ENCODE assay signal across 9 cellular contexts in genomic region chr6:130381459-130382380, GRCh38. TPM values are rescaled to one million over a fixed set of nuclear protein-coding genes. Genes with fewer than 3 reads are reported as not detected.
DNase-seq lines count a peak whose midpoint lies in the region; ATAC-seq and TF ChIP-seq lines count a peak whose summit lies in the region.
"Had no signal": no experiment of that assay in that cellular context is flagged by ENCODE, and none has a peak within 500 bp of the region (broad histone marks: within the 10 kb centered on the region; RNA-seq: fewer than 3 reads in every experiment).

No MANE protein-coding gene starts in this region.

- H3K36me3 ChIP-seq in endodermal cell (ENCODE audit: control insufficient read depth, insufficient read depth, low read length): no peaks in the 10 kb centered on the region

- H3K27me3 ChIP-seq in endodermal cell (ENCODE audit: control insufficient read depth, insufficient read depth, low read length, poor library complexity, severe bottlenecking): no peaks in the 10 kb centered on the region

- WGBS in endodermal cell (ENCODE audit: insufficient coverage in 1 of 2, insufficient read length in 1 of 2), 2 experiments: 89 to 93% methylated on average over 3 to 7 of the region's 7 CpGs

- no peaks in the 10 kb centered on the region for H3K9me3 ChIP-seq in endodermal cell (ENCODE audit: control insufficient read depth, low read length)

- no peak overlapping the region for H3K27ac ChIP-seq in endodermal cell (ENCODE audit: low read depth, low read length)

- peaks cover 10% of the 10 kb centered on the region for H3K4me1 Mint-ChIP-seq in endodermal cell

- no peak overlapping the region for H3K27ac Mint-ChIP-seq in endodermal cell

- ATAC-seq in GM19463 (IDR thresholded peaks at IDR 0.05; ENCODE audit: unreplicated experiment): peak; percentile 66
- ATAC-seq in GM21526 (IDR thresholded peaks at IDR 0.05; ENCODE audit: low FRiP score, unreplicated experiment): no peak
- no peak for ATAC-seq in HG03108 (IDR thresholded peaks at IDR 0.05; ENCODE audit: unreplicated experiment)

- no peak overlapping the region for H3K4me3 ChIP-seq in LNCaP clone FGC (ENCODE audit: low read depth, low read length)
- no peak overlapping the region for H3K4me3 ChIP-seq in endodermal cell (ENCODE audit: low read length)

- no peaks in the 10 kb centered on the region for H3K9me3 Mint-ChIP-seq in endodermal cell

- DNase-seq in GM10266 (ENCODE audit: extremely low spot score) (peak; percentile 33), LNCaP clone FGC (ENCODE audit: low read depth) (no peak), endodermal cell (no peak), NCI-H69 (lab: John Stamatoyannopoulos, UW) (no peak), cardiac septum (ENCODE audit: low spot score) (no peak)
- DNase-seq: midbrain had no signal

- H3K36me3 Mint-ChIP-seq in endodermal cell (ENCODE audit: low read depth): no peaks in the 10 kb centered on the region

- intact Hi-C loops in cardiac septum (cut with DNase I): no loop called here

- no peak overlapping the region for H3K9ac ChIP-seq in endodermal cell (ENCODE audit: extremely low read depth, low read length, poor library complexity, severe bottlenecking)

- no peaks in the 10 kb centered on the region for H3K27me3 Mint-ChIP-seq in endodermal cell (ENCODE audit: insufficient read depth)

- TF ChIP-seq CTCF in GM10266 (IDR thresholded peaks at IDR 0.05; ENCODE audit: control insufficient read depth, insufficient read depth, low read depth, missing control alignments): peak; percentile 23
- TF ChIP-seq CTCF in LNCaP clone FGC (IDR thresholded peaks at IDR 0.05; ENCODE audit: control insufficient read depth, extremely low read depth, insufficient read depth): peak; percentile 33
- TF ChIP-seq CTCF in endodermal cell (conservative IDR thresholded peaks at IDR 0.05): peak; percentile 29

- no peak overlapping the region for H3K4me3 Mint-ChIP-seq in endodermal cell

- H3K4me1 ChIP-seq in endodermal cell (ENCODE audit: control insufficient read depth, insufficient read depth, low read length): no peaks in the 10 kb centered on the region

RNA-seq across cellular contexts. Expression of gene TMEM200A, which starts 15.9 kb away (rescaled TPM):
- 1 to 10 TPM; 6.4 to 7.6 TPM for total RNA-seq in endodermal cell
- 8.0 TPM for polyA plus RNA-seq in endodermal cell (2013, experiment 1 of 2)
- 7.5 TPM for polyA plus RNA-seq in endodermal cell (2013, experiment 2 of 2)
- total RNA-seq in cardiac septum: 0.59 TPM
